ENCODE assay signal across 10 cellular contexts in genomic region chr2:96138146-96139145, GRCh38. TPM values are rescaled to one million over a fixed set of nuclear protein-coding genes. Genes with fewer than 3 reads are reported as not detected.
DNase-seq lines count a peak whose midpoint lies in the region; ATAC-seq and TF ChIP-seq lines count a peak whose summit lies in the region.
"Had no signal": no experiment of that assay in that cellular context is flagged by ENCODE, and none has a peak within 500 bp of the region (broad histone marks: within the 10 kb centered on the region; RNA-seq: fewer than 3 reads in every experiment).

Gene ASTL (minus strand): TSS chr2:96138502. CDS start chr2:96138436, 66 bp downstream.

- no peak within 1 kb of the TSS for H3K27ac ChIP-seq in esophagus muscularis mucosa (replicated peaks in 1 of 4)

- peaks cover 28% of the 10 kb centered on the region for H3K27me3 Mint-ChIP-seq in nephron (ENCODE audit: low read depth)

- H3K9me3 Mint-ChIP-seq in nephron, result no peaks in the 10 kb centered on the region

- TF ChIP-seq CTCF in esophagus muscularis mucosa (IDR thresholded peaks at IDR 0.05) (peak; percentile 23 to 48 (median 48)), nephron (IDR thresholded peaks at IDR 0.05; ENCODE audit: unreplicated experiment in 3 of 3) (peak; percentile 58 to 64 (median 61)), omental fat pad (IDR thresholded peaks at IDR 0.05) (no peak)

- DNase-seq in CD1c-positive myeloid dendritic cell (ENCODE audit: extremely low spot score) (peak; percentile 52), NCI-H510A (lab: John Stamatoyannopoulos, UW) (peak; percentile 64), esophagus muscularis mucosa (ENCODE audit: extremely low spot score) (no peak), kidney glomerular epithelial cell (lab: John Stamatoyannopoulos, UW) (no peak), omental fat pad (ENCODE audit: low spot score) (no peak)
- peak in 2 of 3 experiments; percentile 26 to 36 for DNase-seq in activated CD8-positive, alpha-beta memory T cell treated with anti-CD3 and anti-CD28 coated beads for 48 hours (ENCODE audit: low read depth in 2 of 3, low spot score in 2 of 3)

- no peak within 1 kb of the TSS for H3K27ac Mint-ChIP-seq in nephron

- 29% methylated on average over 9 of the region's 17 CpGs for WGBS in esophagus muscularis mucosa

- H3K4me3 ChIP-seq in esophagus muscularis mucosa, result no peak within 1 kb of the TSS

- ATAC-seq in GM21360 (IDR thresholded peaks at IDR 0.05; ENCODE audit: unreplicated experiment), result peak; percentile 28
- ATAC-seq in omental fat pad (ENCODE audit: low FRiP score), result no peak

- H3K4me1 ChIP-seq in esophagus muscularis mucosa, result no peaks in the 10 kb centered on the region

- intact Hi-C loops in esophagus muscularis mucosa (cut with DNase I), result loop anchor here (2.0 to 10.0 kb wide), 2 partner anchors 36 to 366 kb away; partner anchors contain the start of gene NEURL3

- no peak for TF ChIP-seq EP300 in esophagus muscularis mucosa (IDR thresholded peaks at IDR 0.05)

- no peaks in the 10 kb centered on the region for H3K9me3 ChIP-seq in esophagus muscularis mucosa

- TF ChIP-seq POLR2A in esophagus muscularis mucosa (IDR thresholded peaks at IDR 0.05; ENCODE audit: low read depth), result no peak

- no peaks in the 10 kb centered on the region for H3K36me3 ChIP-seq in esophagus muscularis mucosa

- H3K4me3 Mint-ChIP-seq in nephron, result no peak within 1 kb of the TSS

- peaks cover 0 to 48% (median 0%) of the 10 kb centered on the region in 4 donors for H3K27me3 ChIP-seq in esophagus muscularis mucosa

- H3K4me1 Mint-ChIP-seq in nephron, result peaks cover 4% of the 10 kb centered on the region

- H3K36me3 Mint-ChIP-seq in nephron (ENCODE audit: low read depth), result no peaks in the 10 kb centered on the region

RNA-seq across cellular contexts. Expression of gene ASTL, which starts in this region (rescaled TPM):
- not detected for total RNA-seq in esophagus muscularis mucosa
- 1 to 10 TPM in 1 of 4 donors, under 1 TPM in 1, not detected in 2; 0.84 to 3.3 TPM for total RNA-seq in omental fat pad
- total RNA-seq: HT1080, pulmonary artery endothelial cell had no signal

Comparison
In these comparisons a context has a peak if more than half of its experiments do, and no peak if none do; other contexts are left out.
1. DNase-seq: peak in CD1c-positive myeloid dendritic cell (single experiment), NCI-H510A (single experiment) and activated CD8-positive, alpha-beta memory T cell treated with anti-CD3 and anti-CD28 coated beads for 48 hours (2 of 3); none in esophagus muscularis mucosa (single experiment), kidney glomerular epithelial cell (single experiment) and omental fat pad (single experiment).
2. CTCF ChIP-seq: peak in esophagus muscularis mucosa (3 of 3) and nephron (3 of 3); none in omental fat pad (0 of 3).